Comparison of ENCODE assay signal across 13 cellular contexts in genomic region chr18:59672125-59672769, GRCh38. TPM values are rescaled to one million over a fixed set of nuclear protein-coding genes. Genes with fewer than 3 reads are reported as not detected.
DNase-seq lines count a peak whose midpoint lies in the region; ATAC-seq and TF ChIP-seq lines count a peak whose summit lies in the region.
"Had no signal": no experiment of that assay in that cellular context is flagged by ENCODE, and none has a peak within 500 bp of the region (broad histone marks: within the 10 kb centered on the region; RNA-seq: fewer than 3 reads in every experiment).

No MANE protein-coding gene starts in this region.

- DNase-seq in NCI-H524 (lab: John Stamatoyannopoulos, UW) (peak; percentile 2 to 35), NCI-H524 treated with DMSO at 0.1 percent for 48 hours (lab: John Stamatoyannopoulos, UW) (no peak), NCI-H2227 treated with DMSO at 0.1 percent for 48 hours (lab: John Stamatoyannopoulos, UW) (peak; percentile 79), epithelial cell of esophagus (ENCODE audit: low read depth) (peak; percentile 70), gastrocnemius medialis (no peak)
- no peak for DNase-seq in stimulated activated naive CD4-positive, alpha-beta T cell (lab: John Stamatoyannopoulos, UW)
- DNase-seq: activated CD4-positive, alpha-beta T cell treated with anti-CD3 and anti-CD28 coated beads, Interleukin-2, amount 10 ng/mL, durations not matched to agents 7 days and 5 days; activated effector memory CD4-positive, alpha-beta T cell treated with anti-CD3 and anti-CD28 coated beads, Interleukin-2, amount 50 U/mL, for 16 hours; naive B cell; right lobe of liver; tibial artery had no signal

- no peaks in the 10 kb centered on the region for H3K9me3 ChIP-seq in skeletal muscle satellite cell (replicated peaks; ENCODE audit: low read length)
- H3K9me3 ChIP-seq in gastrocnemius medialis: no peaks in the 10 kb centered on the region
- H3K9me3 ChIP-seq: right lobe of liver, tibial artery had no signal

- H3K36me3 ChIP-seq in skeletal muscle satellite cell (ENCODE audit: insufficient read depth, low read length) (peaks cover 12% of the 10 kb centered on the region), gastrocnemius medialis (no peaks in the 10 kb centered on the region)
- H3K36me3 ChIP-seq: right lobe of liver, tibial artery had no signal

- peak overlapping the region; percentile 24 for H3K4me2 ChIP-seq in skeletal muscle satellite cell (ENCODE audit: low read length)

- intact Hi-C loops in gastrocnemius medialis (cut with DNase I; ENCODE audit: low total_unique reads): no loop called here

- ATAC-seq in gastrocnemius medialis: no peak
- no peak for ATAC-seq in GM18520 (IDR thresholded peaks at IDR 0.05; ENCODE audit: unreplicated experiment)
- ATAC-seq: right lobe of liver had no signal

- H3K27me3 ChIP-seq in skeletal muscle satellite cell (ENCODE audit: control insufficient read depth, insufficient read depth, low read length) (no peaks in the 10 kb centered on the region), gastrocnemius medialis (no peaks in the 10 kb centered on the region)
- H3K27me3 ChIP-seq: right lobe of liver had no signal

- no peak overlapping the region for H3K27ac ChIP-seq in gastrocnemius medialis
- H3K27ac ChIP-seq: right lobe of liver, tibial artery had no signal

- no peak for TF ChIP-seq POLR2A in gastrocnemius medialis (IDR thresholded peaks at IDR 0.05)

- H3K4me1 ChIP-seq in skeletal muscle satellite cell (ENCODE audit: control insufficient read depth, insufficient read depth, low read length) (peaks cover 15% of the 10 kb centered on the region), gastrocnemius medialis (no peaks in the 10 kb centered on the region)
- H3K4me1 ChIP-seq: right lobe of liver, tibial artery had no signal

- H3K4me3 ChIP-seq in epithelial cell of esophagus (ENCODE audit: low read length) (no peak overlapping the region), skeletal muscle satellite cell (ENCODE audit: low read length) (no peak overlapping the region), gastrocnemius medialis (no peak overlapping the region)
- H3K4me3 ChIP-seq: right lobe of liver, tibial artery had no signal

- H3K9ac ChIP-seq in skeletal muscle satellite cell (ENCODE audit: low read depth, low read length): no peak overlapping the region

- in situ Hi-C loops in gastrocnemius medialis (cut with MboI; ENCODE audit: low sequenced_read_pairs in 4 of 4): no loop called here

- TF ChIP-seq CTCF in epithelial cell of esophagus (IDR thresholded peaks at IDR 0.05; ENCODE audit: insufficient read depth, low read depth, low read length, missing control alignments) (no peak), gastrocnemius medialis (IDR thresholded peaks at IDR 0.05 in 4 of 5, conservative IDR thresholded peaks at IDR 0.05 in 1 of 5) (no peak)

RNA-seq across cellular contexts. Expression of gene CCBE1, which starts 25.0 kb away (rescaled TPM):
- 56.1 and 56.5 TPM in 2 replicates for total RNA-seq in skeletal muscle satellite cell (2012; rRNA removed)
- 1 to 10 TPM in 2 of 4 donors, under 1 TPM in 2; 0.44 to 2.7 (median 1.3) TPM for total RNA-seq in gastrocnemius medialis
- total RNA-seq: activated CD4-positive, alpha-beta T cell treated with anti-CD3 and anti-CD28 coated beads, Interleukin-2, amount 10 ng/mL, durations not matched to agents 7 days and 5 days had no signal

Comparison
In these comparisons a context has a peak if more than half of its experiments do, and no peak if none do; other contexts are left out.
1. DNase-seq: peak in NCI-H524 (2 of 2), NCI-H2227 treated with DMSO at 0.1 percent for 48 hours (single experiment) and epithelial cell of esophagus (single experiment); none in NCI-H524 treated with DMSO at 0.1 percent for 48 hours (single experiment), stimulated activated naive CD4-positive, alpha-beta T cell (0 of 6) and gastrocnemius medialis (0 of 2).